In genomic region chr4:56313132-56313531, GRCh38 we compare ENCODE assay signal across 1 cellular context.
TF ChIP-seq lines count a peak whose summit lies in the region.

No MANE protein-coding gene starts in this region.

TF ChIP-seq in HepG2, 621 proteins besides CTCF, POLR2A, EP300 and RAD21 (continued from another document):
- TF ChIP-seq HBP1 (CRISPR knock-in tag; IDR thresholded peaks at IDR 0.05; ENCODE audit: low read depth) (no peak), ZNF615 (CRISPR knock-in tag; IDR thresholded peaks at IDR 0.05; ENCODE audit: borderline replicate concordance) (no peak), ZEB1 (IDR thresholded peaks at IDR 0.05; ENCODE audit: insufficient replicate concordance, low read depth) (no peak), ZNF44 (CRISPR knock-in tag; IDR thresholded peaks at IDR 0.05) (no peak), HHEX (CRISPR knock-in tag; IDR thresholded peaks at IDR 0.05) (no peak), THAP8 (CRISPR knock-in tag; IDR thresholded peaks at IDR 0.05; ENCODE audit: borderline replicate concordance) (no peak), GZF1 (CRISPR knock-in tag; IDR thresholded peaks at IDR 0.05) (no peak), ZNF740 (CRISPR knock-in tag; IDR thresholded peaks at IDR 0.05) (no peak), ELF3 (CRISPR knock-in tag; IDR thresholded peaks at IDR 0.05) (no peak), ZFP82 (CRISPR knock-in tag; IDR thresholded peaks at IDR 0.05; ENCODE audit: borderline replicate concordance) (no peak), POGK (CRISPR knock-in tag; conservative IDR thresholded peaks at IDR 0.05) (no peak), NCOR1 (IDR thresholded peaks at IDR 0.05; ENCODE audit: borderline replicate concordance, low read length) (no peak), RCOR2 (CRISPR knock-in tag; IDR thresholded peaks at IDR 0.05) (no peak), FOXK2 (IDR thresholded peaks at IDR 0.05) (no peak)
